ENCODE assay signal across 1 cellular context in genomic region chr6:112031956-112032355, GRCh38.
A peak's percentile ranks its signal among the peaks of the same experiment; 100 is the strongest.
TF ChIP-seq lines count a peak whose summit lies in the region.

No MANE protein-coding gene starts in this region.

TF ChIP-seq in K562, 482 proteins besides CTCF, POLR2A, EP300 and RAD21:
- TF ChIP-seq CBX8 (IDR thresholded peaks at IDR 0.05; ENCODE audit: borderline replicate concordance, extremely low read depth, low read depth, low read length, poor library complexity, severe bottlenecking) = peak; percentile 22
- no peak for TF ChIP-seq ZNF212 (CRISPR knock-in tag; IDR thresholded peaks at IDR 0.05)
- peak; percentile 18 for TF ChIP-seq CBX2 (IDR thresholded peaks at IDR 0.05; ENCODE audit: insufficient read depth, low read length, poor library complexity, severe bottlenecking)
- no peak for TF ChIP-seq E2F3 (CRISPR knock-in tag; IDR thresholded peaks at IDR 0.05)
TF ChIP-seq in K562: peak in this region for 2.
